ENCODE assay signal across 18 cellular contexts in the genomic region with DNA sequence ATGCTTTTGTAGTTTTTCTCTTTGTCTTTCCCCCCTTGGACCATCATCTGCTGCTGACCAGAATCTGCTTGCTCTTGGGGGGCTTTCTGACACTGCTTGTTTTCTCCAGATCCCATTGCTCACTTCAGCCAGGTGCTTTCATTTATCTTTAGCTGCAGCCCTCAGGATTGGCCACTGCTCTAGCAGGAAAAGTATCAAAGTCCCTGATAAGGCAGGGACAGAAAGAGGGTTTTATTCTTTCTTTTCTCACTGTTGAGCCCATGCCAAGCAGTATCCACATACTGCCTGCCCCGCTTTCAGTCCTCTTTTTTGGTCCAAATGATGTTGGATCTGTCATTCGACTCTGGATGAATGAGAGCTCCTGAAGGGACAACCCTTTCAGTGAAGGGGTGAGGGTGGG.
A peak's percentile ranks its signal among the peaks of the same experiment; 100 is the strongest.
DNase-seq lines count a peak whose midpoint lies in the region; ATAC-seq and TF ChIP-seq lines count a peak whose summit lies in the region.
"Had no signal": no experiment of that assay in that cellular context is flagged by ENCODE, and none has a peak within 500 bp of the region (broad histone marks: within the 10 kb centered on the region; RNA-seq: fewer than 3 reads in every experiment).

No MANE protein-coding gene starts in this region.

- H3K4me2 ChIP-seq in osteoblast (ENCODE audit: insufficient read depth, low read length) = no peak overlapping the region
- H3K4me2 ChIP-seq in trophoblast cell (ENCODE audit: low read length) = no peak overlapping the region
- H3K4me2 ChIP-seq: BLaER1 had no signal

- H3K9ac ChIP-seq in trophoblast cell (ENCODE audit: low read length) = no peak overlapping the region
- H3K9ac ChIP-seq: BLaER1 had no signal

- peak; percentile 61 for ATAC-seq in left lobe of liver
- ATAC-seq: CD8-positive, alpha-beta T cell had no signal

- H4K91ac ChIP-seq in trophoblast cell (ENCODE audit: low read depth, low read length) = no peak overlapping the region

- H3K79me1 ChIP-seq in trophoblast cell (ENCODE audit: low read length) = no peaks in the 10 kb centered on the region

- H2AFZ ChIP-seq in osteoblast (ENCODE audit: low read length) = no peak overlapping the region
- H2AFZ ChIP-seq in trophoblast cell (ENCODE audit: insufficient read depth, low read length, poor library complexity) = no peak overlapping the region

- H3K9me3 ChIP-seq in osteoblast (ENCODE audit: low read depth, low read length) (no peaks in the 10 kb centered on the region), testis (no peaks in the 10 kb centered on the region), trophoblast cell (ENCODE audit: insufficient read depth, low read depth, low read length) (no peaks in the 10 kb centered on the region)
- H3K9me3 ChIP-seq: BE2C, BLaER1, Caco-2 had no signal

- H3K4ac ChIP-seq in trophoblast cell (ENCODE audit: low read depth, low read length) = no peak overlapping the region

- no peak overlapping the region for H2BK12ac ChIP-seq in trophoblast cell (ENCODE audit: low read length)

- no peak for TF ChIP-seq POLR2A in testis (IDR thresholded peaks at IDR 0.05)

- H3K79me2 ChIP-seq in osteoblast (ENCODE audit: insufficient read depth, low read length) (no peaks in the 10 kb centered on the region), trophoblast cell (ENCODE audit: control insufficient read depth, insufficient read depth, low read length, poor library complexity) (no peaks in the 10 kb centered on the region)

- no peak overlapping the region for H3K18ac ChIP-seq in trophoblast cell (ENCODE audit: low read length)

- 55 to 75% methylated on average over 2 of the region's 2 CpGs for WGBS in testis, 2 donors
- no CpG with 5 or more reads among the region's 2 CpGs for WGBS in trophoblast cell (ENCODE audit: extremely low coverage, insufficient coverage, insufficient read length)

- intact Hi-C loops in testis (cut with DNase I; ENCODE audit: low total_unique reads) = no loop called here

- H3K4me3 ChIP-seq in osteoblast (ENCODE audit: insufficient read depth, low read length) = no peak overlapping the region
- no peak overlapping the region for H3K4me3 ChIP-seq in testis
- no peak overlapping the region for H3K4me3 ChIP-seq in trophoblast cell (ENCODE audit: low read depth, low read length)
- H3K4me3 ChIP-seq: BLaER1 had no signal

- no peak overlapping the region for H2BK120ac ChIP-seq in trophoblast cell (ENCODE audit: insufficient read depth, low read length, poor library complexity)

- no peak overlapping the region for H2BK5ac ChIP-seq in trophoblast cell (ENCODE audit: low read depth, low read length, poor library complexity)

- H3K27ac ChIP-seq in C4-2B = peak overlapping the region; percentile 5; the same call in 1 of the 2 replicates
- H3K27ac ChIP-seq in osteoblast (ENCODE audit: low read depth, low read length) = no peak overlapping the region
- no peak overlapping the region for H3K27ac ChIP-seq in testis
- H3K27ac ChIP-seq in trophoblast cell (ENCODE audit: low read depth, low read length) = no peak overlapping the region
- H3K27ac ChIP-seq: BLaER1 had no signal

- H3K27me3 ChIP-seq in osteoblast (ENCODE audit: insufficient read depth, low read length) (no peaks in the 10 kb centered on the region), testis (no peaks in the 10 kb centered on the region), trophoblast cell (ENCODE audit: insufficient read depth, low read length) (no peaks in the 10 kb centered on the region)
- H3K27me3 ChIP-seq: BE2C had no signal

- no peaks in the 10 kb centered on the region for H3K4me1 ChIP-seq in osteoblast (ENCODE audit: insufficient read depth, low read length)
- no peaks in the 10 kb centered on the region for H3K4me1 ChIP-seq in testis
- no peaks in the 10 kb centered on the region for H3K4me1 ChIP-seq in trophoblast cell (ENCODE audit: control insufficient read depth in 1 of 2, insufficient read depth in 2 of 2, low read length in 2 of 2)
- H3K4me1 ChIP-seq: BE2C, BLaER1, Caco-2 had no signal

- H4K8ac ChIP-seq in trophoblast cell (ENCODE audit: low read depth, low read length) = no peak overlapping the region

- H3K23ac ChIP-seq in trophoblast cell (ENCODE audit: low read length) = no peak overlapping the region

- H4K12ac ChIP-seq in trophoblast cell (ENCODE audit: low read depth, low read length) = no peak overlapping the region

- no peak overlapping the region for H3K14ac ChIP-seq in trophoblast cell (ENCODE audit: low read length)

- no peak overlapping the region for H2AK5ac ChIP-seq in trophoblast cell (ENCODE audit: low read length)

- TF ChIP-seq CTCF in C4-2B (conservative IDR thresholded peaks at IDR 0.05) = no peak
- no peak for TF ChIP-seq CTCF in osteoblast (IDR thresholded peaks at IDR 0.05; ENCODE audit: extremely low read depth, low read depth, low read length)
- no peak for TF ChIP-seq CTCF in testis (IDR thresholded peaks at IDR 0.05)

- no peak for DNase-seq in left lobe of liver (ENCODE audit: low spot score)
- DNase-seq in osteoblast (ENCODE audit: insufficient read length, low spot score, missing footprints) = peak; percentile 29
- DNase-seq in testis = peak; percentile 41
- no peak for DNase-seq in iPS-NIHi11 (ENCODE audit: low spot score)
- DNase-seq in activated T-cell treated with anti-CD3 and anti-CD28 coated beads, Interleukin-2, amount 50 U/mL, for 1 hour = no peak
- DNase-seq in trophoblast cell = no peak
- DNase-seq: 8988T; ACHN; BE2C; C1 segment of cervical spinal cord; Caco-2; Calu3; CD4-positive, alpha-beta T cell; CD8-positive, alpha-beta T cell; DMS79 treated with DMSO at 0.1 percent for 48 hours; GF-D8 had no signal

- no peaks in the 10 kb centered on the region for H4K20me1 ChIP-seq in osteoblast (ENCODE audit: insufficient read depth, low read length)
- H4K20me1 ChIP-seq: BLaER1 had no signal

- H3K36me3 ChIP-seq in osteoblast (ENCODE audit: insufficient read depth, low read length) (no peaks in the 10 kb centered on the region), testis (ENCODE audit: low read depth, missing control alignments) (no peaks in the 10 kb centered on the region), trophoblast cell (ENCODE audit: control insufficient read depth in 1 of 2, insufficient read depth in 2 of 2, low read length in 2 of 2) (no peaks in the 10 kb centered on the region)
- H3K36me3 ChIP-seq: BE2C, BLaER1 had no signal

Comparison
In these comparisons a context has a peak if more than half of its experiments do, and no peak if none do; other contexts are left out.
1. DNase-seq: peak in osteoblast (single experiment) and testis (single experiment); none in left lobe of liver (single experiment), iPS-NIHi11 (single experiment), activated T-cell treated with anti-CD3 and anti-CD28 coated beads, Interleukin-2, amount 50 U/mL, for 1 hour (single experiment) and trophoblast cell (0 of 2).